In the genomic region with DNA sequence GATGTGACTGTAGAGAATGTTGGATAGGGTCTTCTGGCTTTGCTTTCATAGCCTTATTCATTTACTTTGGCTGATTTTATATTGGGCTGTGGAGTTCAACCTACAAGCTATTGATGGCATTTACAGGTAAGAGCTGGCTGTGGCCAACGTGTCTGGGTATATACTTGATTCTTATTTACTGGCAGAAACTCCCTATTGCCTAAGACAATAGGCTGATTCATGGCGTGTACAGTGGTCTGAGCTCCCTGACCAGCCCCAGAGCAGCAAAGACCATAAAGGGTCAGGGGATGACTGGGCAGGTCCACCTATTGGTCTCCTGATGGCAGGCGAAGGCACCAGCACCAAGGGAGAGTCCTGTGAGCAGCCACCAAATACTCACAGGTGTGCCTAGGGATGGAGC, we compare ENCODE assay signal across 15 cellular contexts.
DNase-seq lines count a peak whose midpoint lies in the region; ATAC-seq and TF ChIP-seq lines count a peak whose summit lies in the region.
"Had no signal": no experiment of that assay in that cellular context is flagged by ENCODE, and none has a peak within 500 bp of the region (broad histone marks: within the 10 kb centered on the region; RNA-seq: fewer than 3 reads in every experiment).

No MANE protein-coding gene starts in this region.

- H3K36me3 ChIP-seq in RWPE2 (ENCODE audit: low read depth) (peaks cover 4% of the 10 kb centered on the region; the same call in 1 of the 2 replicates), esophagus squamous epithelium (no peaks in the 10 kb centered on the region), spleen (no peaks in the 10 kb centered on the region), H7 (replicated peaks; ENCODE audit: control insufficient read depth, insufficient read depth, low read length) (no peaks in the 10 kb centered on the region)

- no peak for ATAC-seq in RWPE2 (ENCODE audit: low read depth)
- ATAC-seq in HG03469 (IDR thresholded peaks at IDR 0.05; ENCODE audit: unreplicated experiment): no peak
- no peak for ATAC-seq in GM21526 (IDR thresholded peaks at IDR 0.05; ENCODE audit: low FRiP score, unreplicated experiment)
- ATAC-seq: CD8-positive, alpha-beta T cell had no signal

- TF ChIP-seq CTCF in RWPE2 (IDR thresholded peaks at IDR 0.05; ENCODE audit: poor library complexity, severe bottlenecking) (no peak), epithelial cell of esophagus (IDR thresholded peaks at IDR 0.05; ENCODE audit: insufficient read depth, low read depth, low read length, missing control alignments) (no peak), esophagus squamous epithelium (IDR thresholded peaks at IDR 0.05) (no peak), spleen (IDR thresholded peaks at IDR 0.05 in 8 of 11, conservative IDR thresholded peaks at IDR 0.05 in 3 of 11) (no peak)

- 56 to 60% methylated on average over 3 of the region's 3 CpGs for WGBS in esophagus squamous epithelium, 2 donors
- WGBS in spleen, 5 donors: 74 to 92% (median 81%) methylated on average over 2 to 3 of the region's 3 CpGs

- H3K27me3 ChIP-seq in RWPE2 (ENCODE audit: insufficient read depth, poor library complexity, severe bottlenecking) (no peaks in the 10 kb centered on the region), esophagus squamous epithelium (no peaks in the 10 kb centered on the region), spleen (replicated peaks in 1 of 7) (peaks cover 0 to 2% (median 0%) of the 10 kb centered on the region in 7 donors), H7 (ENCODE audit: control insufficient read depth, insufficient read depth, low read length) (no peaks in the 10 kb centered on the region)
- H3K27me3 ChIP-seq: BLaER1 treated with 17β-estradiol and CSF1 and Interleukin-3, amounts not matched to agents 10 nM and 100 nM had no signal

- H3K4me3 ChIP-seq in RWPE2 (ENCODE audit: severe bottlenecking): no peak overlapping the region
- no peak overlapping the region for H3K4me3 ChIP-seq in epithelial cell of esophagus (ENCODE audit: low read length)
- H3K4me3 ChIP-seq in esophagus squamous epithelium: no peak overlapping the region
- H3K4me3 ChIP-seq in spleen: no peak overlapping the region
- H3K4me3 ChIP-seq in H7 (ENCODE audit: insufficient read depth, low read depth, low read length): no peak overlapping the region
- H3K4me3 ChIP-seq: BLaER1 treated with 17β-estradiol and CSF1 and Interleukin-3, amounts not matched to agents 10 nM and 100 nM; GM23248 had no signal

- TF ChIP-seq POLR2A in esophagus squamous epithelium (IDR thresholded peaks at IDR 0.05) (no peak), spleen (IDR thresholded peaks at IDR 0.05) (no peak)

- peaks cover 8% of the 10 kb centered on the region for H3K9me3 ChIP-seq in RWPE2 (ENCODE audit: severe bottlenecking)
- peaks cover 0 to 35% (median 9%) of the 10 kb centered on the region in 3 donors for H3K9me3 ChIP-seq in esophagus squamous epithelium
- H3K9me3 ChIP-seq in spleen: peaks cover 0 to 38% (median 31%) of the 10 kb centered on the region in 8 donors

- peaks cover 18% of the 10 kb centered on the region for H3K4me1 ChIP-seq in RWPE2 (ENCODE audit: insufficient read depth, poor library complexity, severe bottlenecking)
- peaks cover 0 to 17% (median 0%) of the 10 kb centered on the region in 3 donors for H3K4me1 ChIP-seq in esophagus squamous epithelium
- no peaks in the 10 kb centered on the region for H3K4me1 ChIP-seq in spleen
- H3K4me1 ChIP-seq: BLaER1 treated with 17β-estradiol and CSF1 and Interleukin-3, amounts not matched to agents 10 nM and 100 nM had no signal

- intact Hi-C loops in esophagus squamous epithelium (cut with DNase I): no loop called here
- intact Hi-C loops in spleen (cut with DNase I; ENCODE audit: low total_unique reads): no loop called here

- peak overlapping the region; percentile 97 for H3K27ac ChIP-seq in RWPE2 (ENCODE audit: poor library complexity, severe bottlenecking)
- peak overlapping the region; percentile 43 to 81 (median 58) for H3K27ac ChIP-seq in esophagus squamous epithelium
- no peak overlapping the region for H3K27ac ChIP-seq in spleen
- H3K27ac ChIP-seq: BLaER1 treated with 17β-estradiol and CSF1 and Interleukin-3, amounts not matched to agents 10 nM and 100 nM; GM23248; HL-60 had no signal

- DNase-seq in RWPE2 (ENCODE audit: low spot score) (no peak), epithelial cell of esophagus (ENCODE audit: low read depth) (peak; percentile 57), esophagus squamous epithelium (lab: John Stamatoyannopoulos, UW) (no peak), spleen (peak; percentile 30), H7 (no peak)
- DNase-seq: Calu3; CD8-positive, alpha-beta T cell; DMS79 treated with DMSO at 0.1 percent for 48 hours; GF-D8; GM23248; HCEC 1CT had no signal

Comparison
In these comparisons a context has a peak if more than half of its experiments do, and no peak if none do; other contexts are left out.
1. DNase-seq: peak in epithelial cell of esophagus (single experiment) and spleen (single experiment); none in RWPE2 (single experiment), esophagus squamous epithelium (single experiment) and H7 (single experiment).
2. H3K27ac ChIP-seq: peak in RWPE2 (single experiment) and esophagus squamous epithelium (4 of 4); none in spleen (0 of 8).